ENCODE assay signal across 15 cellular contexts in genomic region chr5:159912033-159912800, GRCh38. TPM values are rescaled to one million over a fixed set of nuclear protein-coding genes. Genes with fewer than 3 reads are reported as not detected.
DNase-seq lines count a peak whose midpoint lies in the region; ATAC-seq and TF ChIP-seq lines count a peak whose summit lies in the region.
"Had no signal": no experiment of that assay in that cellular context is flagged by ENCODE, and none has a peak within 500 bp of the region (broad histone marks: within the 10 kb centered on the region; RNA-seq: fewer than 3 reads in every experiment).

No MANE protein-coding gene starts in this region.

- WGBS in trophoblast cell (ENCODE audit: extremely low coverage, insufficient coverage, insufficient read length): no CpG with 5 or more reads among the region's 4 CpGs

- in situ Hi-C loops in Caki2 (cut with HindIII; ENCODE audit: low pct_unique_long_range_greater_than_20kb, low sequenced_read_pairs): loop anchor here (25.0 kb wide), 1 partner anchor 475 kb away; no protein-coding TSS in a partner anchor

- peak overlapping the region; percentile 87 for H2BK120ac ChIP-seq in trophoblast cell (ENCODE audit: insufficient read depth, low read length, poor library complexity)

- H3K4me1 ChIP-seq in trophoblast cell (ENCODE audit: control insufficient read depth in 1 of 2, insufficient read depth in 2 of 2, low read length in 2 of 2): peaks cover 25 to 47% of the 10 kb centered on the region in 2 experiments

- peak; percentile 96 for DNase-seq in Caki2 (ENCODE audit: low read depth)
- DNase-seq in fibroblast of the aortic adventitia (ENCODE audit: low read depth): peak; percentile 88
- DNase-seq in trophoblast cell: peak; percentile 70 to 83
- no peak for DNase-seq in NCI-H2227 treated with DMSO at 0.1 percent for 48 hours (lab: John Stamatoyannopoulos, UW)
- no peak for DNase-seq in COR-L47 (lab: John Stamatoyannopoulos, UW)
- no peak for DNase-seq in NCI-H1417 treated with DMSO at 0.1 percent for 48 hours (lab: John Stamatoyannopoulos, UW)
- no peak for DNase-seq in activated gamma-delta T cell (lab: John Stamatoyannopoulos, UW)
- DNase-seq: activated CD4-positive, alpha-beta T cell treated with anti-CD3 and anti-CD28 coated beads, Interleukin-2, amount 50 U/mL, for 1 hour; activated naive CD8-positive, alpha-beta T cell treated with anti-CD3 and anti-CD28 coated beads, Interleukin-2, amount 10 ng/mL, durations not matched to agents 7 days and 5 days; erythroblast; NCI-H2171 had no signal

- no peaks in the 10 kb centered on the region for H3K79me2 ChIP-seq in trophoblast cell (ENCODE audit: control insufficient read depth, insufficient read depth, low read length, poor library complexity)

- no peak overlapping the region for H2AFZ ChIP-seq in trophoblast cell (ENCODE audit: insufficient read depth, low read length, poor library complexity)

- H3K4ac ChIP-seq in trophoblast cell (ENCODE audit: low read depth, low read length): no peak overlapping the region

- ATAC-seq in SK-N-SH treated with all-trans-retinoic acid at 6 μM for 48 hours: peak; percentile 62
- ATAC-seq: stimulated activated memory B cell treated with anti-CD40 and anti-IgM and Interleukin-4, amounts not matched to agents 10 μg/mL and 1 μg/mL and 100 μg/mL, for 72 hours had no signal

- H3K9ac ChIP-seq in trophoblast cell (ENCODE audit: low read length): no peak overlapping the region
- H3K9ac ChIP-seq: BLaER1 treated with 17β-estradiol and CSF1 and Interleukin-3, amounts not matched to agents 10 nM and 100 nM had no signal

- H3K79me1 ChIP-seq in trophoblast cell (ENCODE audit: low read length): peaks cover 31% of the 10 kb centered on the region

- TF ChIP-seq CTCF in fibroblast of the aortic adventitia (IDR thresholded peaks at IDR 0.05; ENCODE audit: insufficient read depth, low read length): no peak

- no peak overlapping the region for H3K23ac ChIP-seq in trophoblast cell (ENCODE audit: low read length)

- H4K8ac ChIP-seq in trophoblast cell (ENCODE audit: low read depth, low read length): peak overlapping the region; percentile 14

- no peaks in the 10 kb centered on the region for H3K27me3 ChIP-seq in trophoblast cell (ENCODE audit: insufficient read depth, low read length)

- H3K4me3 ChIP-seq in fibroblast of the aortic adventitia (ENCODE audit: low read depth, low read length) (no peak overlapping the region), trophoblast cell (ENCODE audit: low read depth, low read length) (no peak overlapping the region)
- H3K4me3 ChIP-seq: BLaER1 treated with 17β-estradiol and CSF1 and Interleukin-3, amounts not matched to agents 10 nM and 100 nM had no signal

- no peak overlapping the region for H4K12ac ChIP-seq in trophoblast cell (ENCODE audit: low read depth, low read length)

- peak overlapping the region; percentile 72 for H4K91ac ChIP-seq in trophoblast cell (ENCODE audit: low read depth, low read length)

- no peak overlapping the region for H3K18ac ChIP-seq in trophoblast cell (ENCODE audit: low read length)

- H2AK5ac ChIP-seq in trophoblast cell (ENCODE audit: low read length): no peak overlapping the region

- H3K27ac ChIP-seq in trophoblast cell (ENCODE audit: low read depth, low read length): peak overlapping the region; percentile 98
- H3K27ac ChIP-seq: BLaER1 treated with 17β-estradiol and CSF1 and Interleukin-3, amounts not matched to agents 10 nM and 100 nM had no signal

- peak overlapping the region; percentile 83 for H2BK5ac ChIP-seq in trophoblast cell (ENCODE audit: low read depth, low read length, poor library complexity)

- H3K4me2 ChIP-seq in trophoblast cell (ENCODE audit: low read length): peak overlapping the region; percentile 28
- H3K4me2 ChIP-seq: BLaER1 treated with 17β-estradiol and CSF1 and Interleukin-3, amounts not matched to agents 10 nM and 100 nM had no signal

- no peaks in the 10 kb centered on the region for H3K36me3 ChIP-seq in trophoblast cell (ENCODE audit: control insufficient read depth in 1 of 2, insufficient read depth in 2 of 2, low read length in 2 of 2)
- H3K36me3 ChIP-seq: BLaER1 treated with 17β-estradiol and CSF1 and Interleukin-3, amounts not matched to agents 10 nM and 100 nM had no signal

- H3K14ac ChIP-seq in trophoblast cell (ENCODE audit: low read length): no peak overlapping the region

- H3K9me3 ChIP-seq in trophoblast cell (ENCODE audit: insufficient read depth, low read depth, low read length): peaks cover 3% of the 10 kb centered on the region
- H3K9me3 ChIP-seq: BLaER1 treated with 17β-estradiol and CSF1 and Interleukin-3, amounts not matched to agents 10 nM and 100 nM had no signal

- H2BK12ac ChIP-seq in trophoblast cell (ENCODE audit: low read length): peak overlapping the region; percentile 66

TF ChIP-seq in SK-N-SH treated with all-trans-retinoic acid at 6 μM for 48 hours, 23 proteins besides CTCF, POLR2A, EP300 and RAD21 (continues in another document):
- TF ChIP-seq ZC3H10 (CRISPR knock-in tag; IDR thresholded peaks at IDR 0.05): no peak
- no peak for TF ChIP-seq PATZ1 (CRISPR knock-in tag; IDR thresholded peaks at IDR 0.05; ENCODE audit: borderline replicate concordance)
- TF ChIP-seq TSHZ2 (CRISPR knock-in tag; IDR thresholded peaks at IDR 0.05): no peak
- TF ChIP-seq ZNF565 (CRISPR knock-in tag; conservative IDR thresholded peaks at IDR 0.05; ENCODE audit: low read depth): no peak
- no peak for TF ChIP-seq CREB5 (CRISPR knock-in tag; IDR thresholded peaks at IDR 0.05; ENCODE audit: low read depth)
- TF ChIP-seq SNAI2 (CRISPR knock-in tag; IDR thresholded peaks at IDR 0.05): no peak
- no peak for TF ChIP-seq ARNTL (CRISPR knock-in tag; IDR thresholded peaks at IDR 0.05; ENCODE audit: borderline replicate concordance, low read depth)
- TF ChIP-seq TOX (CRISPR knock-in tag; IDR thresholded peaks at IDR 0.05; ENCODE audit: borderline replicate concordance): no peak
- no peak for TF ChIP-seq OSR1 (CRISPR knock-in tag; IDR thresholded peaks at IDR 0.05)
- no peak for TF ChIP-seq RARB (CRISPR knock-in tag; IDR thresholded peaks at IDR 0.05)

RNA-seq across cellular contexts. Expression of gene ADRA1B, which starts 4.1 kb away (rescaled TPM):
- total RNA-seq in Caki2 (2014; rRNA removed; shearing (Covaris generic); ENCODE audit: low replicate concordance): 25.0 and 28.4 TPM in 2 replicates
- total RNA-seq in fibroblast of the aortic adventitia (ENCODE audit: low replicate concordance): 0.63 TPM in 1 of 2 replicates, not detected in the other
- 4.2 and 4.4 TPM in 2 replicates for polyA plus RNA-seq in trophoblast cell (2013)
- total RNA-seq: activated naive CD8-positive, alpha-beta T cell treated with anti-CD3 and anti-CD28 coated beads, Interleukin-2, amount 10 ng/mL, durations not matched to agents 7 days and 5 days; mononuclear cell had no signal

Comparison
In these comparisons a context has a peak if more than half of its experiments do, and no peak if none do; other contexts are left out.
1. DNase-seq: peak in Caki2 (single experiment), fibroblast of the aortic adventitia (single experiment) and trophoblast cell (2 of 2); none in NCI-H2227 treated with DMSO at 0.1 percent for 48 hours (single experiment), COR-L47 (single experiment), NCI-H1417 treated with DMSO at 0.1 percent for 48 hours (single experiment) and activated gamma-delta T cell (single experiment).
2. RNA of gene ADRA1B, which starts 4.1 kb away (total RNA-seq): 25.0 to 28.4 TPM in Caki2; 0.63 TPM in fibroblast of the aortic adventitia; every median in the first group is over 10 times any median in the second.